24 cellular contexts compared by ENCODE assay signal in the genomic region with DNA sequence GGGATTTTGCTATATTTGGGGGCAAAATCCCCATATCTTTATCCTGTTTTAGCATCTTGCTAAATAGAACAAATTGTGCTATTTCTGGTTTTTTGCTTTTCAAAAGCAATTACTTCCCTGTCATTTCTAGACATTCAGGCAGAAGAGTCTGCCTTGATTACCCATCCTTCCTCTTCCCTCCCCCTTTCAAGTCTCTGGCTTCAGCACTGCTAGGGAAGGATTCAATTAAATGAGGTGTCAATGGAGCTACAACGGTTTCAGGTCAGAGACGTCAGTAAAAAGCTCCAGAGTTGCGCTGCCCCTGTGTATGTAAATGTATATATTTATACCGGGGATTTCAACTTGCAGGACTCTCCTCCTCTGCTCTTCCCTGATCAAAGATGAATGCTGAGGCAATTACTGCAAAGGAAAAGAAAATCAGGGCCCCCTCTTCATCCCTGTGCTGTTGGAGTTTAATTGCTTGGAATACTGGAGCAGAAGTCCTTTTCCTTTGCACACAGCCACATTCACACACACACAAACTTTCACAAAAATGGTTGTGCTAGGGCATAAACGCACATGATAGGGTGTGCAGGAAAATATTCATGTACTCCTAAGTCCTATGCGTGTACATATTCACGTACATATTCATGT.
"Had no signal": no experiment of that assay in that cellular context is flagged by ENCODE, and none has a peak within 500 bp of the region (broad histone marks: within the 10 kb centered on the region; RNA-seq: fewer than 3 reads in every experiment).

No MANE protein-coding gene starts in this region.

- H3K27me3 ChIP-seq: esophagus muscularis mucosa, left lung, right atrium auricular region, spleen, tibial nerve had no signal

- H3K27me3 Mint-ChIP-seq: activated B cell treated with CpG ODN at 0.5 μM for 24 hours; activated CD8-positive, alpha-beta memory T cell treated with anti-CD3 and anti-CD28 coated beads, Interleukin-2, amount 10 ng/mL, durations not matched to agents 7 days and 5 days; natural killer cell treated with Interleukin-12 subunit alpha and Interleukin-12 subunit beta and Interleukin-15 and Interleukin-18, amount 100 ng/mL, for 72 hours had no signal

- H3K27ac ChIP-seq: esophagus muscularis mucosa, left lung, parathyroid adenoma, psoas muscle, right atrium auricular region, spleen, tibial nerve had no signal

- H3K36me3 ChIP-seq: esophagus muscularis mucosa, left lung, right atrium auricular region, spleen, tibial nerve had no signal

- H2AFZ ChIP-seq: parathyroid adenoma had no signal

- ATAC-seq: activated CD8-positive, alpha-beta memory T cell treated with anti-CD3 and anti-CD28 coated beads, Interleukin-2, amount 10 ng/mL, durations not matched to agents 7 days and 5 days; activated CD8-positive, alpha-beta T cell treated with anti-CD3 and anti-CD28 coated beads, Interleukin-2, amount 10 ng/mL, durations not matched to agents 7 days and 5 days; activated naive CD4-positive, alpha-beta T cell treated with anti-CD3 and anti-CD28 coated beads, Interleukin-2, amount 50 U/mL, for 72 hours; left lung; natural killer cell treated with Interleukin-12 subunit alpha and Interleukin-12 subunit beta and Interleukin-15 and Interleukin-18, amount 100 ng/mL, for 72 hours; psoas muscle had no signal

- DNase-seq: activated B cell treated with CpG ODN at 0.5 μM for 24 hours; activated CD4-positive, alpha-beta T cell treated with anti-CD3 and anti-CD28 coated beads, Interleukin-2, amount 50 U/mL, for 1 hour; activated CD8-positive, alpha-beta memory T cell treated with anti-CD3 and anti-CD28 coated beads, Interleukin-2, amount 10 ng/mL, durations not matched to agents 7 days and 5 days; activated CD8-positive, alpha-beta T cell treated with anti-CD3 and anti-CD28 coated beads, Interleukin-2, amount 10 ng/mL, durations not matched to agents 7 days and 5 days; activated naive CD4-positive, alpha-beta T cell; activated T-cell treated with anti-CD3 and anti-CD28 coated beads, Interleukin-2, amount 50 U/mL, for 48 hours; anterior cingulate cortex; dermis blood vessel endothelial cell; effector CD4-positive, alpha-beta T cell; foreskin melanocyte; left lung; psoas muscle; spleen; stimulated activated naive CD4-positive, alpha-beta T cell had no signal

- H3K27ac Mint-ChIP-seq: activated B cell treated with CpG ODN at 0.5 μM for 24 hours; activated CD8-positive, alpha-beta memory T cell treated with anti-CD3 and anti-CD28 coated beads, Interleukin-2, amount 10 ng/mL, durations not matched to agents 7 days and 5 days; activated CD8-positive, alpha-beta T cell treated with anti-CD3 and anti-CD28 coated beads, Interleukin-2, amount 10 ng/mL, durations not matched to agents 7 days and 5 days; activated naive CD4-positive, alpha-beta T cell treated with anti-CD3 and anti-CD28 coated beads, Interleukin-2, amount 50 U/mL, for 72 hours; activated T-helper 2 cell treated with anti-CD3 and anti-CD28 coated beads, Interferon-gamma antibody, Interleukin-2, Interleukin-4, amounts not matched to agents 10 μg/mL and 5 μg/mL and 100 μg/mL, durations not matched to agents 14 hours and 24 hours and 36 hours; natural killer cell treated with Interleukin-12 subunit alpha and Interleukin-12 subunit beta and Interleukin-15 and Interleukin-18, amount 100 ng/mL, for 72 hours; T-helper 2 cell treated with Interferon-gamma antibody and Interleukin-4, amounts not matched to agents 5 μg/mL and 100 μg/mL, for 36 hours had no signal

- H3K9ac ChIP-seq: parathyroid adenoma had no signal

- H3K4me3 ChIP-seq: esophagus muscularis mucosa, left lung, lung, mucosa of descending colon, psoas muscle, right atrium auricular region, spleen, tibial nerve had no signal

- H3K4me3 Mint-ChIP-seq: activated B cell treated with CpG ODN at 0.5 μM for 24 hours; activated CD8-positive, alpha-beta memory T cell treated with anti-CD3 and anti-CD28 coated beads, Interleukin-2, amount 10 ng/mL, durations not matched to agents 7 days and 5 days; activated CD8-positive, alpha-beta T cell treated with anti-CD3 and anti-CD28 coated beads, Interleukin-2, amount 10 ng/mL, durations not matched to agents 7 days and 5 days; natural killer cell treated with Interleukin-12 subunit alpha and Interleukin-12 subunit beta and Interleukin-15 and Interleukin-18, amount 100 ng/mL, for 72 hours; T-helper 2 cell treated with Interferon-gamma antibody and Interleukin-4, amounts not matched to agents 5 μg/mL and 100 μg/mL, for 36 hours had no signal

- H3K4me1 Mint-ChIP-seq: activated B cell treated with CpG ODN at 0.5 μM for 24 hours; activated CD8-positive, alpha-beta memory T cell treated with anti-CD3 and anti-CD28 coated beads, Interleukin-2, amount 10 ng/mL, durations not matched to agents 7 days and 5 days had no signal

- H3K36me3 Mint-ChIP-seq: activated CD8-positive, alpha-beta memory T cell treated with anti-CD3 and anti-CD28 coated beads, Interleukin-2, amount 10 ng/mL, durations not matched to agents 7 days and 5 days; activated naive CD4-positive, alpha-beta T cell treated with anti-CD3 and anti-CD28 coated beads, Interleukin-2, amount 50 U/mL, for 72 hours; natural killer cell treated with Interleukin-12 subunit alpha and Interleukin-12 subunit beta and Interleukin-15 and Interleukin-18, amount 100 ng/mL, for 72 hours had no signal

- H3K79me2 ChIP-seq: parathyroid adenoma had no signal

- H3K4me1 ChIP-seq: esophagus muscularis mucosa, left lung, parathyroid adenoma, psoas muscle, right atrium auricular region, spleen, tibial nerve had no signal

- H3K9me3 ChIP-seq: esophagus muscularis mucosa, left lung, mucosa of descending colon, psoas muscle, spleen, tibial nerve had no signal
